16 cellular contexts compared by ENCODE assay signal in the genomic region with DNA sequence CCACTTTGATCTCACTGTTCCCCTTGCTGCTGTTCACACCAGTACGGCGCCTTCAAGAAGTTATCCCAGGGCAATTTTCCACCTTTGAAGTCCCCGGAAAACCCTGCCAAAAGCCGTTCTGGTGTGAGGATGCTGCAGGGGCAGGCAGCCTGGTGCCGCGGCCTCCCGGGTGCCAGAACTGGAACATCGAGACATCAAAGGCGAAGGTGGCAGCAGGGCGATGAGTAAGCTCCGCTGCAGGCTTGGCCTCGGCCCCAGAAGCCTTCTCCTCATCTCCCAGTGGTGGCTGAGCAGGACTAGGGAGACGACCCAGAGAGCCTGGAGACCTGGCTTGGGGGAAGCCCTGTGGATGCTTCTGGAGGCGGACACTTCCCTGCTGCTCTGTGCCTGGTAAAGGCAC.
DNase-seq lines count a peak whose midpoint lies in the region; ATAC-seq and TF ChIP-seq lines count a peak whose summit lies in the region.
"Had no signal": no experiment of that assay in that cellular context is flagged by ENCODE, and none has a peak within 500 bp of the region (broad histone marks: within the 10 kb centered on the region; RNA-seq: fewer than 3 reads in every experiment).

No MANE protein-coding gene starts in this region.

- 40 to 70% methylated on average over 2 to 3 of the region's 14 CpGs for WGBS in esophagus squamous epithelium, 2 donors
- 47% methylated on average over 14 of the region's 14 CpGs for WGBS in smooth muscle cell (ENCODE audit: low lambda C conversion rate)

- H3K9ac ChIP-seq in smooth muscle cell (ENCODE audit: low read depth), result no peak overlapping the region

- no peaks in the 10 kb centered on the region for H3K79me2 ChIP-seq in smooth muscle cell (ENCODE audit: low read depth)

- no peak overlapping the region for H3K27ac Mint-ChIP-seq in CD4-positive, alpha-beta T cell
- H3K27ac Mint-ChIP-seq: activated naive CD4-positive, alpha-beta T cell treated with anti-CD3 and anti-CD28 coated beads, Interleukin-2, amount 50 U/mL, for 24 hours had no signal

- DNase-seq in G401 (ENCODE audit: low spot score) (peak; percentile 20), RWPE1 (ENCODE audit: low spot score) (peak; percentile 32), esophagus squamous epithelium (lab: John Stamatoyannopoulos, UW) (no peak), smooth muscle cell (lab: John Stamatoyannopoulos, UW; ENCODE audit: unreplicated experiment) (no peak), HK-2 (ENCODE audit: unreplicated experiment) (no peak), SKM-1 (lab: John Stamatoyannopoulos, UW; ENCODE audit: unreplicated experiment) (no peak)
- no peak for DNase-seq in CD4-positive, alpha-beta T cell
- DNase-seq: Karpas-422, mesenchymal stem cell, NCI-H1417 treated with DMSO at 0.1 percent for 48 hours, NCI-H2171, NCI-H748 treated with DMSO at 0.1 percent for 48 hours, SW 1271 had no signal

- TF ChIP-seq POLR2A in esophagus squamous epithelium (IDR thresholded peaks at IDR 0.05), result no peak

- no peak overlapping the region for H3K4me3 Mint-ChIP-seq in CD4-positive, alpha-beta T cell
- H3K4me3 Mint-ChIP-seq: activated naive CD4-positive, alpha-beta T cell treated with anti-CD3 and anti-CD28 coated beads, Interleukin-2, amount 50 U/mL, for 24 hours had no signal

- no peak overlapping the region for H2AFZ ChIP-seq in smooth muscle cell (ENCODE audit: low read depth)

- intact Hi-C loops in esophagus squamous epithelium (cut with DNase I), result no loop called here
- intact Hi-C loops in CD4-positive, alpha-beta T cell (cut with DNase I, micrococcal nuclease), result no loop called here

- TF ChIP-seq CTCF in RWPE1 (conservative IDR thresholded peaks at IDR 0.05; ENCODE audit: low read depth) (no peak), esophagus squamous epithelium (IDR thresholded peaks at IDR 0.05) (no peak), smooth muscle cell (IDR thresholded peaks at IDR 0.05; ENCODE audit: borderline replicate concordance, insufficient read depth, poor library complexity, severe bottlenecking) (no peak)
- TF ChIP-seq CTCF in CD4-positive, alpha-beta T cell (IDR thresholded peaks at IDR 0.05), result no peak

- H3K36me3 ChIP-seq in esophagus squamous epithelium, result no peaks in the 10 kb centered on the region
- no peaks in the 10 kb centered on the region for H3K36me3 ChIP-seq in smooth muscle cell (ENCODE audit: low read depth)

- no peaks in the 10 kb centered on the region for H3K4me1 Mint-ChIP-seq in CD4-positive, alpha-beta T cell (ENCODE audit: low read depth)
- H3K4me1 Mint-ChIP-seq: activated naive CD4-positive, alpha-beta T cell treated with anti-CD3 and anti-CD28 coated beads, Interleukin-2, amount 50 U/mL, for 24 hours had no signal

- peak overlapping the region; percentile 75 for H3K27ac ChIP-seq in RWPE1
- peak overlapping the region; percentile 22 to 66 (median 46) for H3K27ac ChIP-seq in esophagus squamous epithelium
- H3K27ac ChIP-seq in smooth muscle cell (ENCODE audit: low read depth), result no peak overlapping the region
- no peak overlapping the region for H3K27ac ChIP-seq in CD4-positive, alpha-beta T cell (ENCODE audit: low read depth, low read length)

- peaks cover 0 to 35% (median 0%) of the 10 kb centered on the region in 4 donors for H3K27me3 ChIP-seq in esophagus squamous epithelium
- H3K27me3 ChIP-seq in smooth muscle cell (ENCODE audit: low read depth), result no peaks in the 10 kb centered on the region
- H3K27me3 ChIP-seq in CD4-positive, alpha-beta T cell (ENCODE audit: control insufficient read depth, insufficient read depth, low read length), result no peaks in the 10 kb centered on the region

- H3K4me2 ChIP-seq in smooth muscle cell, result peak overlapping the region; percentile 25

- H3K4me1 ChIP-seq in esophagus squamous epithelium (peaks cover 0 to 29% (median 9%) of the 10 kb centered on the region in 3 donors), smooth muscle cell (ENCODE audit: low read depth) (peaks cover 10% of the 10 kb centered on the region)

- no peaks in the 10 kb centered on the region for H3K9me3 ChIP-seq in esophagus squamous epithelium
- H3K9me3 ChIP-seq in smooth muscle cell (replicated peaks; ENCODE audit: low read depth), result no peaks in the 10 kb centered on the region
- H3K9me3 ChIP-seq in CD4-positive, alpha-beta T cell (ENCODE audit: control insufficient read depth, low read length), result no peaks in the 10 kb centered on the region

- no peaks in the 10 kb centered on the region for H3K9me3 Mint-ChIP-seq in CD4-positive, alpha-beta T cell
- H3K9me3 Mint-ChIP-seq: activated naive CD4-positive, alpha-beta T cell treated with anti-CD3 and anti-CD28 coated beads, Interleukin-2, amount 50 U/mL, for 24 hours had no signal

- no peak for ATAC-seq in HG03280 (IDR thresholded peaks at IDR 0.05; ENCODE audit: unreplicated experiment)
- ATAC-seq in CD4-positive, alpha-beta T cell (ENCODE audit: poor library complexity), result no peak

- H3K36me3 Mint-ChIP-seq in CD4-positive, alpha-beta T cell (ENCODE audit: low read depth), result no peaks in the 10 kb centered on the region

- in situ Hi-C loops in G401 (cut with HindIII; ENCODE audit: low sequenced_read_pairs), result no loop called here

- peaks cover 17% of the 10 kb centered on the region for H3F3A ChIP-seq in smooth muscle cell (ENCODE audit: low read depth)

- no peaks in the 10 kb centered on the region for H4K20me1 ChIP-seq in smooth muscle cell (ENCODE audit: low read depth)

- CTCF ChIA-PET in RWPE1 (lab: Yijun Ruan, JAX), result interaction anchor here (0.6 kb wide), 1 partner anchor 143 kb away, joined by 3 read pairs; no protein-coding TSS in a partner anchor
- CTCF ChIA-PET in CD4-positive, alpha-beta T cell (lab: Charles Lee), result no interaction called here

- H3K27me3 Mint-ChIP-seq in CD4-positive, alpha-beta T cell, result peaks cover 30% of the 10 kb centered on the region

- POLR2A ChIA-PET in RWPE1 (lab: Yijun Ruan, JAX; ENCODE audit: low non-redundant PET), result no interaction called here
- POLR2A ChIA-PET in CD4-positive, alpha-beta T cell (lab: Charles Lee), result no interaction called here

- H3K4me3 ChIP-seq in esophagus squamous epithelium, result peak overlapping the region in 1 of 4 donors; percentile 18
- H3K4me3 ChIP-seq in smooth muscle cell, result no peak overlapping the region
- H3K4me3 ChIP-seq: GM12878 had no signal

Comparison
In these comparisons a context has a peak if more than half of its experiments do, and no peak if none do; other contexts are left out.
1. DNase-seq: peak in G401 (single experiment) and RWPE1 (single experiment); none in esophagus squamous epithelium (single experiment), smooth muscle cell (single experiment), CD4-positive, alpha-beta T cell (0 of 10), HK-2 (single experiment) and SKM-1 (single experiment).
2. H3K27ac ChIP-seq: peak in RWPE1 (single experiment) and esophagus squamous epithelium (4 of 4); none in smooth muscle cell (single experiment) and CD4-positive, alpha-beta T cell (single experiment).